ENCODE assay signal across 9 cellular contexts in the genomic region with DNA sequence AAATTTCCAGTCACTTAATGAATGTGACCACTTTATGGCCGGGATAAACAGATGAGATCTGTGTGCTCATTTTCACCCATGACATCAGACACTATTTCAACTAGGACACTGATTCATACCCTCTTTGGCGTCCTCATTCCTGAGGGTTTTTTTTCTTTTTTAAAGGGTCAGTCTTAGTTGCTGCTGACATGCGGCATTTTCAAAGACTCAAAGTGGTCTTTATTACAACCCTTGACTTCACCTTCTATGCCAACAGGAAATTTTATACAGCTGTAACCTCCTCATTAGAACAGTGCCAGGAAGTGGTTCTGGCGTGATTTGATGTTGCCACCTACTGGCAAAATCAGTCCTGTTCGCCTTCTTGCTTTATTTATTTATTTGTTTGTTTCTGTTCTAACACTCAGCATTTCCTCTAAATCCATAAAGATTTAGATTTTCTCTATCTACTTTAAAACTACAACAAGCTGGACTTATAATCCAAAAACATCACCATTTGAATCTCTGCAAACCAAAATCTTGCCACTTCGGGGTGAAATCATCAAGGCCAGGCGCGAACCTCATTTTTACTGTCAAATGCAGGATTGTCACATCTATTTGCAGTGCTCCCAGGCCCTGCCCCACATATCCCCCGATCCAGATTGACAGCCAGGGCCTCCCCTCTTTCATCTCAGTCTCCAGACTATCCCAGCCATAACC.
DNase-seq lines count a peak whose midpoint lies in the region; ATAC-seq and TF ChIP-seq lines count a peak whose summit lies in the region.
"Had no signal": no experiment of that assay in that cellular context is flagged by ENCODE, and none has a peak within 500 bp of the region (broad histone marks: within the 10 kb centered on the region; RNA-seq: fewer than 3 reads in every experiment).

No MANE protein-coding gene starts in this region.

- H3K9me3 ChIP-seq in SJSA1 (replicated peaks) (peaks cover 13% of the 10 kb centered on the region), left ventricle myocardium inferior (replicated peaks) (peaks cover 21% of the 10 kb centered on the region)

- ATAC-seq in HG02623 (IDR thresholded peaks at IDR 0.05; ENCODE audit: unreplicated experiment): no peak

- H3K36me3 ChIP-seq in SJSA1: no peaks in the 10 kb centered on the region
- H3K36me3 ChIP-seq in left ventricle myocardium inferior: no peaks in the 10 kb centered on the region
- H3K36me3 ChIP-seq: BLaER1 had no signal

- H3K27me3 ChIP-seq in SJSA1 (replicated peaks) (no peaks in the 10 kb centered on the region), left ventricle myocardium inferior (ENCODE audit: low read depth) (no peaks in the 10 kb centered on the region)
- H3K27me3 ChIP-seq: BLaER1 had no signal

- TF ChIP-seq CTCF in left ventricle myocardium inferior (IDR thresholded peaks at IDR 0.05; ENCODE audit: borderline replicate concordance): peak; percentile 68

- DNase-seq in NCI-H345 (lab: John Stamatoyannopoulos, UW) (peak; percentile 8), NCI-H345 treated with DMSO at 0.1 percent for 48 hours (lab: John Stamatoyannopoulos, UW; ENCODE audit: unreplicated experiment) (no peak), SJSA1 (ENCODE audit: low read depth in 1 of 2, low spot score in 2 of 2) (peak; percentile 66 to 87), left ventricle myocardium inferior (no peak), HuH-7 (ENCODE audit: low spot score) (no peak)
- no peak for DNase-seq in activated effector memory CD4-positive, alpha-beta T cell treated with Interleukin-2 at 50 U/mL for 16 hours

- intact Hi-C loops in left ventricle myocardium inferior (cut with micrococcal nuclease): no loop called here

- peaks cover 27% of the 10 kb centered on the region for H3K4me1 ChIP-seq in SJSA1 (replicated peaks)
- H3K4me1 ChIP-seq in left ventricle myocardium inferior: peaks cover 12% of the 10 kb centered on the region
- H3K4me1 ChIP-seq: BLaER1 had no signal

- H3K27ac ChIP-seq in SJSA1 (peak overlapping the region; percentile 88), left ventricle myocardium inferior (replicated peaks) (peak overlapping the region; percentile 37), temporal lobe (ENCODE audit: low read depth, low read length) (peak overlapping the region; percentile 42)
- H3K27ac ChIP-seq: BLaER1 had no signal

- H3K4me3 ChIP-seq in SJSA1 (no peak overlapping the region), left ventricle myocardium inferior (peak overlapping the region; percentile 32)
- H3K4me3 ChIP-seq: BLaER1 had no signal

Comparison
In these comparisons a context has a peak if more than half of its experiments do, and no peak if none do; other contexts are left out.
1. DNase-seq: peak in NCI-H345 (single experiment) and SJSA1 (2 of 2); none in NCI-H345 treated with DMSO at 0.1 percent for 48 hours (single experiment), left ventricle myocardium inferior (single experiment), activated effector memory CD4-positive, alpha-beta T cell treated with Interleukin-2 at 50 U/mL for 16 hours (single experiment) and HuH-7 (single experiment).
2. H3K27ac ChIP-seq: peak in every context shown above with its lines; median percentile 88 in SJSA1; 42 in temporal lobe; 37 in left ventricle myocardium inferior.